ENCODE assay signal across 15 cellular contexts in the genomic region with DNA sequence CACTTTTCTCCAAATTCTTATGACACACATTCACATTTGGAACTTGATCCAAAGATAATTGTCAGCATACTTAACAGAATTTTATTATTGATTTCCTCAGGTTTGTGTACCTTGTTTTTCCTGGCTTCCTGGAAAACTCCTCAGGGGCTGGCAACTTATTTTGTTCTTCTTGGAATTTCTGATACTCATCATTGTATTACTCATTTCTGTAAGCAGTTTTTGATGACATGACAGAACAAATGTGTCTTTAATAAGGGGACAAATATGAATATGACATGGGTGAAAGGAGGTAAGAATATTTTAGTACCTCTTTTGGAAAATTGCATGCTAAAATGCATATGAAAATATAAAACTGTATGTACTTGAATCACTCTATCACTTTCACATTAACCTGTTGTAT.
DNase-seq lines count a peak whose midpoint lies in the region; ATAC-seq and TF ChIP-seq lines count a peak whose summit lies in the region.
"Had no signal": no experiment of that assay in that cellular context is flagged by ENCODE, and none has a peak within 500 bp of the region (broad histone marks: within the 10 kb centered on the region; RNA-seq: fewer than 3 reads in every experiment).

No MANE protein-coding gene starts in this region.

- no peak for ATAC-seq in activated T-cell treated with anti-CD3 and anti-CD28 coated beads, Interleukin-2, amount 50 U/mL, for 72 hours (replicated peaks in 1 of 2)
- ATAC-seq in IMR-90 (ENCODE audit: low read depth), result no peak

- no peak overlapping the region for H3K9ac ChIP-seq in IMR-90 (ENCODE audit: low read depth, low read length)
- H3K9ac ChIP-seq: BLaER1 had no signal

- H3K27ac ChIP-seq in IMR-90 (ENCODE audit: insufficient read depth, low read length) (no peak overlapping the region), osteoblast (ENCODE audit: low read depth, low read length) (no peak overlapping the region)
- H3K27ac ChIP-seq: BLaER1 had no signal

- H2AK9ac ChIP-seq in IMR-90 (replicated peaks; ENCODE audit: low read depth, low read length, poor library complexity), result no peak overlapping the region

- H4K20me1 ChIP-seq in IMR-90 (ENCODE audit: insufficient read depth, low read length), result no peaks in the 10 kb centered on the region
- no peaks in the 10 kb centered on the region for H4K20me1 ChIP-seq in osteoblast (ENCODE audit: insufficient read depth, low read length)
- H4K20me1 ChIP-seq: BLaER1 had no signal

- no peaks in the 10 kb centered on the region for H3K79me2 ChIP-seq in osteoblast (ENCODE audit: insufficient read depth, low read length)

- no peaks in the 10 kb centered on the region for H3K79me1 ChIP-seq in IMR-90 (ENCODE audit: low read depth in 1 of 2, low read length in 2 of 2)

- H3K18ac ChIP-seq in IMR-90 (ENCODE audit: low read depth, low read length), result no peak overlapping the region

- POLR2A ChIA-PET in IMR-90 (lab: Charles Lee; ENCODE audit: unreplicated experiment), result no interaction called here
- POLR2A ChIA-PET in activated CD4-positive, alpha-beta T cell treated with anti-CD3 and anti-CD28 coated beads, Interleukin-2, amount 10 ng/mL, durations not matched to agents 7 days and 5 days (lab: Charles Lee), result no interaction called here

- H2BK5ac ChIP-seq in IMR-90 (ENCODE audit: low read depth, low read length, poor library complexity, severe bottlenecking), result no peak overlapping the region

- no peak overlapping the region for H3K14ac ChIP-seq in IMR-90 (replicated peaks; ENCODE audit: low read depth, low read length)

- no peaks in the 10 kb centered on the region for H3K9me1 ChIP-seq in IMR-90 (ENCODE audit: insufficient read depth, low read length)

- H3K4me2 ChIP-seq in IMR-90 (ENCODE audit: low read depth, low read length) (no peak overlapping the region), osteoblast (ENCODE audit: insufficient read depth, low read length) (no peak overlapping the region)
- H3K4me2 ChIP-seq: BLaER1 had no signal

- no peak for TF ChIP-seq POLR2A in IMR-90 (IDR thresholded peaks at IDR 0.05; ENCODE audit: low read depth, low read length)

- H2AFZ ChIP-seq in IMR-90 (replicated peaks; ENCODE audit: low read length, poor library complexity) (no peak overlapping the region), osteoblast (ENCODE audit: low read length) (no peak overlapping the region)

- H4K91ac ChIP-seq in IMR-90 (ENCODE audit: insufficient read depth, low read depth, low read length), result no peak overlapping the region

- H3K9me3 Mint-ChIP-seq in activated T-cell treated with anti-CD3 and anti-CD28 coated beads, Interleukin-2, amount 50 U/mL, for 72 hours, result peaks cover 3 to 7% of the 10 kb centered on the region in 2 donors
- no peaks in the 10 kb centered on the region for H3K9me3 Mint-ChIP-seq in endothelial cell (ENCODE audit: unreplicated experiment)
- H3K9me3 Mint-ChIP-seq in activated CD4-positive, alpha-beta T cell treated with anti-CD3 and anti-CD28 coated beads, Interleukin-2, amount 10 ng/mL, durations not matched to agents 7 days and 5 days, result peaks cover 2% of the 10 kb centered on the region
- H3K9me3 Mint-ChIP-seq: H9 had no signal

- no peak overlapping the region for H2BK15ac ChIP-seq in IMR-90 (ENCODE audit: low read depth, low read length)

- no peak overlapping the region for H3K56ac ChIP-seq in IMR-90 (ENCODE audit: extremely low read depth, insufficient read depth, low read length)

- no peak for DNase-seq in activated T-cell treated with anti-CD3 and anti-CD28 coated beads, Interleukin-2, amount 50 U/mL, for 72 hours
- DNase-seq in activated T-cell treated with anti-CD3 and anti-CD28 coated beads, Interleukin-2, amount 50 U/mL, for 1 hour, result no peak
- DNase-seq in IMR-90 (no peak), endothelial cell (ENCODE audit: low spot score) (no peak), SK-N-DZ (ENCODE audit: low spot score) (no peak), osteoblast (ENCODE audit: insufficient read length, low spot score, missing footprints) (no peak)
- DNase-seq in activated CD4-positive, alpha-beta T cell treated with anti-CD3 and anti-CD28 coated beads, Interleukin-2, amount 10 ng/mL, durations not matched to agents 7 days and 5 days, result no peak
- DNase-seq: 8988T; CD4-positive, alpha-beta memory T cell; DMS153; DMS79 treated with DMSO at 0.1 percent for 48 hours; GF-D8; H9 had no signal

- H3K4me3 Mint-ChIP-seq in activated T-cell treated with anti-CD3 and anti-CD28 coated beads, Interleukin-2, amount 50 U/mL, for 72 hours, result no peak overlapping the region
- no peak overlapping the region for H3K4me3 Mint-ChIP-seq in endothelial cell (ENCODE audit: unreplicated experiment)
- H3K4me3 Mint-ChIP-seq in activated CD4-positive, alpha-beta T cell treated with anti-CD3 and anti-CD28 coated beads, Interleukin-2, amount 10 ng/mL, durations not matched to agents 7 days and 5 days, result no peak overlapping the region
- H3K4me3 Mint-ChIP-seq: CD14-positive monocyte; CD4-positive, alpha-beta memory T cell; H9 had no signal

- no peak overlapping the region for H2BK120ac ChIP-seq in IMR-90 (ENCODE audit: low read depth, low read length)

- dilution Hi-C loops in IMR-90 (cut with HindIII; ENCODE audit: low sequenced_read_pairs, unreplicated experiment), result no loop called here

- TF ChIP-seq CTCF in IMR-90 (conservative IDR thresholded peaks at IDR 0.05; ENCODE audit: low read depth, low read length) (no peak), endothelial cell (IDR thresholded peaks at IDR 0.05; ENCODE audit: unreplicated experiment) (no peak), osteoblast (IDR thresholded peaks at IDR 0.05; ENCODE audit: extremely low read depth, low read depth, low read length) (no peak)

- intact Hi-C loops in IMR-90 (cut with micrococcal nuclease), result no loop called here

- in situ Hi-C loops in IMR-90 (cut with MboI; ENCODE audit: low sequenced_read_pairs), result no loop called here

- H3K36me3 ChIP-seq in IMR-90 (ENCODE audit: control insufficient read depth, insufficient read depth, low read length), result no peaks in the 10 kb centered on the region
- H3K36me3 ChIP-seq in osteoblast (ENCODE audit: insufficient read depth, low read length), result no peaks in the 10 kb centered on the region
- H3K36me3 ChIP-seq: BLaER1 had no signal

- H3K27me3 Mint-ChIP-seq in activated T-cell treated with anti-CD3 and anti-CD28 coated beads, Interleukin-2, amount 50 U/mL, for 72 hours (ENCODE audit: low read depth), result no peaks in the 10 kb centered on the region
- peaks cover 2% of the 10 kb centered on the region for H3K27me3 Mint-ChIP-seq in endothelial cell (ENCODE audit: unreplicated experiment)
- no peaks in the 10 kb centered on the region for H3K27me3 Mint-ChIP-seq in activated CD4-positive, alpha-beta T cell treated with anti-CD3 and anti-CD28 coated beads, Interleukin-2, amount 10 ng/mL, durations not matched to agents 7 days and 5 days
- H3K27me3 Mint-ChIP-seq: CD4-positive, alpha-beta memory T cell had no signal

- no peak overlapping the region for H2BK20ac ChIP-seq in IMR-90 (ENCODE audit: low read depth, low read length)

- H3K9me3 ChIP-seq in IMR-90 (ENCODE audit: control insufficient read depth, insufficient read depth, low read length), result no peaks in the 10 kb centered on the region
- peaks cover 2% of the 10 kb centered on the region for H3K9me3 ChIP-seq in osteoblast (ENCODE audit: low read depth, low read length)
- H3K9me3 ChIP-seq: BLaER1 had no signal

- no peaks in the 10 kb centered on the region for H3K4me1 Mint-ChIP-seq in activated T-cell treated with anti-CD3 and anti-CD28 coated beads, Interleukin-2, amount 50 U/mL, for 72 hours (ENCODE audit: low read depth)
- H3K4me1 Mint-ChIP-seq in endothelial cell (ENCODE audit: unreplicated experiment), result no peaks in the 10 kb centered on the region
- H3K4me1 Mint-ChIP-seq in activated CD4-positive, alpha-beta T cell treated with anti-CD3 and anti-CD28 coated beads, Interleukin-2, amount 10 ng/mL, durations not matched to agents 7 days and 5 days, result no peaks in the 10 kb centered on the region
- H3K4me1 Mint-ChIP-seq: CD14-positive monocyte; CD4-positive, alpha-beta memory T cell had no signal

- no peaks in the 10 kb centered on the region for H3K4me1 ChIP-seq in IMR-90 (ENCODE audit: control insufficient read depth, insufficient read depth, low read length)
- H3K4me1 ChIP-seq in osteoblast (ENCODE audit: insufficient read depth, low read length), result no peaks in the 10 kb centered on the region
- H3K4me1 ChIP-seq: BLaER1 had no signal

- H3K27me3 ChIP-seq in IMR-90 (ENCODE audit: control insufficient read depth, insufficient read depth, low read length), result no peaks in the 10 kb centered on the region
- H3K27me3 ChIP-seq in osteoblast (ENCODE audit: insufficient read depth, low read length), result no peaks in the 10 kb centered on the region
- H3K27me3 ChIP-seq: BLaER1 had no signal

- peaks cover 0 to 3% of the 10 kb centered on the region in 2 donors for H3K36me3 Mint-ChIP-seq in activated T-cell treated with anti-CD3 and anti-CD28 coated beads, Interleukin-2, amount 50 U/mL, for 72 hours (ENCODE audit: insufficient read depth in 2 of 2)
- H3K36me3 Mint-ChIP-seq in endothelial cell (ENCODE audit: low read depth, unreplicated experiment), result no peaks in the 10 kb centered on the region
- H3K36me3 Mint-ChIP-seq in activated CD4-positive, alpha-beta T cell treated with anti-CD3 and anti-CD28 coated beads, Interleukin-2, amount 10 ng/mL, durations not matched to agents 7 days and 5 days (ENCODE audit: low read depth), result no peaks in the 10 kb centered on the region
- H3K36me3 Mint-ChIP-seq: CD14-positive monocyte; CD4-positive, alpha-beta memory T cell had no signal

- H3K4ac ChIP-seq in IMR-90 (ENCODE audit: low read depth, low read length), result no peak overlapping the region

- no peak overlapping the region for H3K23ac ChIP-seq in IMR-90 (ENCODE audit: low read depth, low read length)

- CTCF ChIA-PET in IMR-90 (lab: Yijun Ruan, JAX), result no interaction called here
- CTCF ChIA-PET in activated CD4-positive, alpha-beta T cell treated with anti-CD3 and anti-CD28 coated beads, Interleukin-2, amount 10 ng/mL, durations not matched to agents 7 days and 5 days (lab: Charles Lee), result no interaction called here

- no peak overlapping the region for H3K4me3 ChIP-seq in IMR-90 (ENCODE audit: insufficient read depth, low read depth, low read length)
- no peak overlapping the region for H3K4me3 ChIP-seq in osteoblast (ENCODE audit: insufficient read depth, low read length)
- H3K4me3 ChIP-seq: BLaER1 had no signal

- H3K27ac Mint-ChIP-seq in activated T-cell treated with anti-CD3 and anti-CD28 coated beads, Interleukin-2, amount 50 U/mL, for 72 hours, result peak overlapping the region; percentile 16
- peak overlapping the region; percentile 42 for H3K27ac Mint-ChIP-seq in endothelial cell (ENCODE audit: unreplicated experiment)
- H3K27ac Mint-ChIP-seq in activated CD4-positive, alpha-beta T cell treated with anti-CD3 and anti-CD28 coated beads, Interleukin-2, amount 10 ng/mL, durations not matched to agents 7 days and 5 days, result no peak overlapping the region
- H3K27ac Mint-ChIP-seq: CD14-positive monocyte; CD4-positive, alpha-beta memory T cell; H9 had no signal

- BruUV-seq in IMR-90 (replicated peaks; lab: Mats Ljungman, UMichigan), result no TSS peak

- no peak overlapping the region for H4K5ac ChIP-seq in IMR-90 (ENCODE audit: low read depth, low read length)

- no peak for TF ChIP-seq RAD21 in IMR-90 (IDR thresholded peaks at IDR 0.05; ENCODE audit: low read length)

- no peak overlapping the region for H2AK5ac ChIP-seq in IMR-90 (ENCODE audit: low read depth, low read length)

- H4K8ac ChIP-seq in IMR-90 (ENCODE audit: low read depth in 2 of 2, low read length in 2 of 2), result no peak overlapping the region
